8 cellular contexts compared by ENCODE assay signal in genomic region chr16:24979719-24980076, GRCh38. TPM values are rescaled to one million over a fixed set of nuclear protein-coding genes. Genes with fewer than 3 reads are reported as not detected.
DNase-seq lines count a peak whose midpoint lies in the region; ATAC-seq and TF ChIP-seq lines count a peak whose summit lies in the region.
"Not testable (repeated sequence)": the region's sequence is repeated elsewhere in the genome, so short reads cannot be mapped to it uniquely, and the experiment has no call there.

No MANE protein-coding gene starts in this region.

- not testable (repeated sequence) for TF ChIP-seq POLR2A in upper lobe of left lung (IDR thresholded peaks at IDR 0.05)

- not testable (repeated sequence) for H3K4me3 ChIP-seq in BLaER1 treated with 17β-estradiol and CSF1 and Interleukin-3, amounts not matched to agents 10 nM and 100 nM; endodermal cell (ENCODE audit: low read length)
- H3K4me3 ChIP-seq in OCI-LY1 (ENCODE audit: low read depth, low read length, poor library complexity, severe bottlenecking) (peak overlapping the region; percentile 8), left ventricle myocardium inferior (peak overlapping the region; percentile 53), upper lobe of left lung (peak overlapping the region in 2 of 4 donors; percentile 10 to 18)

- not testable (repeated sequence) for H3K79me2 ChIP-seq in OCI-LY1 (ENCODE audit: insufficient read depth, low read length)

- peaks cover 0 to 18% (median 9%) of the 10 kb centered on the region in 11 experiments; a peak in 9 of 22 replicates for H3K9me3 ChIP-seq in BLaER1 treated with 17β-estradiol and CSF1 and Interleukin-3, amounts not matched to agents 10 nM and 100 nM (replicated peaks in 1 of 11)
- H3K9me3 ChIP-seq in OCI-LY1 (ENCODE audit: low read length); endodermal cell (ENCODE audit: control insufficient read depth, low read length); left ventricle myocardium inferior (replicated peaks); upper lobe of left lung: not testable (repeated sequence)

- not testable (repeated sequence) for H3K9me2 ChIP-seq in OCI-LY1 (ENCODE audit: low read depth, low read length)

- H2AFZ ChIP-seq in OCI-LY1 (ENCODE audit: low read length) = not testable (repeated sequence)

- not testable (repeated sequence) for DNase-seq in endodermal cell; left ventricle myocardium inferior; naive B cell; stimulated activated effector memory CD8-positive, alpha-beta T cell treated with anti-CD3 and anti-CD28 coated beads, Interleukin-12 subunit alpha, Interleukin-12 subunit beta, amount 100 ng/mL, for 72 hours (ENCODE audit: low spot score in 2 of 2); upper lobe of left lung

- H3K4me1 Mint-ChIP-seq in activated T-helper 17 cell treated with anti-CD3 and anti-CD28 coated beads, Interleukin-2, amount 50 U/mL, for 72 hours = peaks cover 34% of the 10 kb centered on the region
- H3K4me1 Mint-ChIP-seq in endodermal cell (peaks cover 15% of the 10 kb centered on the region), naive B cell (peaks cover 66 to 97% (median 86%) of the 10 kb centered on the region in 3 donors)
- peaks cover 44% of the 10 kb centered on the region for H3K4me1 Mint-ChIP-seq in stimulated activated effector memory CD8-positive, alpha-beta T cell treated with anti-CD3 and anti-CD28 coated beads, Interleukin-12 subunit alpha, Interleukin-12 subunit beta, amount 100 ng/mL, for 72 hours

- H3F3A ChIP-seq in OCI-LY1 (ENCODE audit: insufficient read depth, low read length) = not testable (repeated sequence)

- H3K27ac ChIP-seq in BLaER1 treated with 17β-estradiol and CSF1 and Interleukin-3, amounts not matched to agents 10 nM and 100 nM; endodermal cell (ENCODE audit: low read depth, low read length): not testable (repeated sequence)
- H3K27ac ChIP-seq in OCI-LY1 (ENCODE audit: low read depth, low read length, poor library complexity, severe bottlenecking) = peak overlapping the region; percentile 76
- H3K27ac ChIP-seq in left ventricle myocardium inferior (replicated peaks) = peak overlapping the region; percentile 88
- H3K27ac ChIP-seq in upper lobe of left lung = peak overlapping the region; percentile 21 to 81 (median 71)

- H3K9me3 Mint-ChIP-seq in activated T-helper 17 cell treated with anti-CD3 and anti-CD28 coated beads, Interleukin-2, amount 50 U/mL, for 72 hours; endodermal cell; naive B cell; stimulated activated effector memory CD8-positive, alpha-beta T cell treated with anti-CD3 and anti-CD28 coated beads, Interleukin-12 subunit alpha, Interleukin-12 subunit beta, amount 100 ng/mL, for 72 hours: not testable (repeated sequence)

- H3K4me3 Mint-ChIP-seq in activated T-helper 17 cell treated with anti-CD3 and anti-CD28 coated beads, Interleukin-2, amount 50 U/mL, for 72 hours; endodermal cell; stimulated activated effector memory CD8-positive, alpha-beta T cell treated with anti-CD3 and anti-CD28 coated beads, Interleukin-12 subunit alpha, Interleukin-12 subunit beta, amount 100 ng/mL, for 72 hours: not testable (repeated sequence)
- H3K4me3 Mint-ChIP-seq in naive B cell = peak overlapping the region in 7 of 8 donors; percentile 26 to 86 (median 61)

- H3K4me1 ChIP-seq in BLaER1 treated with 17β-estradiol and CSF1 and Interleukin-3, amounts not matched to agents 10 nM and 100 nM = peaks cover 63 to 85% (median 75%) of the 10 kb centered on the region in 10 experiments
- H3K4me1 ChIP-seq in OCI-LY1 (ENCODE audit: insufficient read depth, low read length, severe bottlenecking) (peaks cover 52% of the 10 kb centered on the region), left ventricle myocardium inferior (peaks cover 91% of the 10 kb centered on the region), upper lobe of left lung (peaks cover 9 to 41% (median 39%) of the 10 kb centered on the region in 4 donors)
- not testable (repeated sequence) for H3K4me1 ChIP-seq in endodermal cell (ENCODE audit: control insufficient read depth, insufficient read depth, low read length)

- not testable (repeated sequence) for H3K27me3 ChIP-seq in BLaER1 treated with 17β-estradiol and CSF1 and Interleukin-3, amounts not matched to agents 10 nM and 100 nM; OCI-LY1 (ENCODE audit: insufficient read depth, low read length); endodermal cell (ENCODE audit: control insufficient read depth, insufficient read depth, low read length, poor library complexity, severe bottlenecking); left ventricle myocardium inferior (ENCODE audit: low read depth); upper lobe of left lung

- H3K27ac Mint-ChIP-seq in activated T-helper 17 cell treated with anti-CD3 and anti-CD28 coated beads, Interleukin-2, amount 50 U/mL, for 72 hours = peak overlapping the region; percentile 85
- H3K27ac Mint-ChIP-seq in endodermal cell = peak overlapping the region; percentile 12
- peak overlapping the region in 5 of 6 donors; percentile 13 to 95 (median 85) for H3K27ac Mint-ChIP-seq in naive B cell
- peak overlapping the region; percentile 76 for H3K27ac Mint-ChIP-seq in stimulated activated effector memory CD8-positive, alpha-beta T cell treated with anti-CD3 and anti-CD28 coated beads, Interleukin-12 subunit alpha, Interleukin-12 subunit beta, amount 100 ng/mL, for 72 hours

- ATAC-seq in activated T-helper 17 cell treated with anti-CD3 and anti-CD28 coated beads, Interleukin-2, amount 50 U/mL, for 72 hours (replicated peaks); naive B cell (ENCODE audit: low read depth in 2 of 2); stimulated activated effector memory CD8-positive, alpha-beta T cell treated with anti-CD3 and anti-CD28 coated beads, Interleukin-12 subunit alpha, Interleukin-12 subunit beta, amount 100 ng/mL, for 72 hours; upper lobe of left lung (ENCODE audit: low FRiP score in 2 of 2): not testable (repeated sequence)

- 91 to 96% methylated on average over 12 of the region's 12 CpGs for WGBS in endodermal cell (ENCODE audit: insufficient coverage in 1 of 2, insufficient read length in 1 of 2), 2 experiments
- WGBS in upper lobe of left lung, 2 donors = 65 to 67% methylated on average over 12 of the region's 12 CpGs

- not testable (repeated sequence) for H3K9ac ChIP-seq in BLaER1 treated with 17β-estradiol and CSF1 and Interleukin-3, amounts not matched to agents 10 nM and 100 nM; OCI-LY1 (ENCODE audit: low read length); endodermal cell (ENCODE audit: extremely low read depth, low read length, poor library complexity, severe bottlenecking)

- H3K4me2 ChIP-seq in BLaER1 treated with 17β-estradiol and CSF1 and Interleukin-3, amounts not matched to agents 10 nM and 100 nM = peak overlapping the region; percentile 39 to 82 (median 58); a peak in 20 of 22 replicates
- peak overlapping the region; percentile 49 for H3K4me2 ChIP-seq in OCI-LY1 (ENCODE audit: low read length)

- peaks cover 27 to 60% (median 42%) of the 10 kb centered on the region in 11 experiments for H3K36me3 ChIP-seq in BLaER1 treated with 17β-estradiol and CSF1 and Interleukin-3, amounts not matched to agents 10 nM and 100 nM
- not testable (repeated sequence) for H3K36me3 ChIP-seq in OCI-LY1 (ENCODE audit: insufficient read depth, low read length)
- peaks cover 26% of the 10 kb centered on the region for H3K36me3 ChIP-seq in endodermal cell (ENCODE audit: control insufficient read depth, insufficient read depth, low read length)
- peaks cover 23% of the 10 kb centered on the region for H3K36me3 ChIP-seq in left ventricle myocardium inferior
- peaks cover 4 to 26% (median 8%) of the 10 kb centered on the region in 4 donors for H3K36me3 ChIP-seq in upper lobe of left lung

- peaks cover 38% of the 10 kb centered on the region for H3K36me3 Mint-ChIP-seq in activated T-helper 17 cell treated with anti-CD3 and anti-CD28 coated beads, Interleukin-2, amount 50 U/mL, for 72 hours (ENCODE audit: low read depth)
- H3K36me3 Mint-ChIP-seq in endodermal cell (ENCODE audit: low read depth) = peaks cover 22% of the 10 kb centered on the region
- peaks cover 9 to 11% of the 10 kb centered on the region in 2 donors for H3K36me3 Mint-ChIP-seq in naive B cell
- peaks cover 31% of the 10 kb centered on the region for H3K36me3 Mint-ChIP-seq in stimulated activated effector memory CD8-positive, alpha-beta T cell treated with anti-CD3 and anti-CD28 coated beads, Interleukin-12 subunit alpha, Interleukin-12 subunit beta, amount 100 ng/mL, for 72 hours

- intact Hi-C loops in left ventricle myocardium inferior (cut with micrococcal nuclease) = not testable (repeated sequence)

- TF ChIP-seq CTCF in OCI-LY1 (IDR thresholded peaks at IDR 0.05; ENCODE audit: low read length); endodermal cell (conservative IDR thresholded peaks at IDR 0.05); left ventricle myocardium inferior (IDR thresholded peaks at IDR 0.05; ENCODE audit: borderline replicate concordance); upper lobe of left lung (IDR thresholded peaks at IDR 0.05): not testable (repeated sequence)

- TF ChIP-seq EP300 in upper lobe of left lung (IDR thresholded peaks at IDR 0.05) = not testable (repeated sequence)

- not testable (repeated sequence) for H3K27me3 Mint-ChIP-seq in activated T-helper 17 cell treated with anti-CD3 and anti-CD28 coated beads, Interleukin-2, amount 50 U/mL, for 72 hours; endodermal cell (ENCODE audit: insufficient read depth); naive B cell

- H4K20me1 ChIP-seq in BLaER1 treated with 17β-estradiol and CSF1 and Interleukin-3, amounts not matched to agents 10 nM and 100 nM = peaks cover 56 to 94% (median 76%) of the 10 kb centered on the region in 11 experiments
- not testable (repeated sequence) for H4K20me1 ChIP-seq in OCI-LY1 (ENCODE audit: insufficient read depth, low read length)

RNA-seq across cellular contexts. Expression of gene ARHGAP17, which starts 35.5 kb away (rescaled TPM):
- 10 to 100 TPM; 47.7 to 73.8 TPM for total RNA-seq in activated T-helper 17 cell treated with anti-CD3 and anti-CD28 coated beads, Interleukin-2, amount 50 U/mL, for 72 hours
- 100 to 1,000 TPM in 1 of 2 donors, 10 to 100 TPM in 1; 95.0 to 106 TPM for total RNA-seq in endodermal cell
- 59.0 TPM for polyA plus RNA-seq in endodermal cell (2013, experiment 1 of 2)
- 53.9 TPM for polyA plus RNA-seq in endodermal cell (2013, experiment 2 of 2)
- 53.7 TPM for total RNA-seq in left ventricle myocardium inferior
- 100 to 1,000 TPM in 4 of 6 donors, 10 to 100 TPM in 2; 90.5 to 200 (median 115) TPM for polyA plus RNA-seq in naive B cell (ENCODE audit: low read depth in 6 of 6)
- 10 to 100 TPM; 45.1 to 86.6 (median 54.6) TPM for total RNA-seq in upper lobe of left lung

Comparison
In these comparisons a context has a peak if more than half of its experiments do, and no peak if none do; other contexts are left out.
1. H3K27ac Mint-ChIP-seq: peak in every context shown above with its lines; median percentile 85 in activated T-helper 17 cell treated with anti-CD3 and anti-CD28 coated beads, Interleukin-2, amount 50 U/mL, for 72 hours; 85 in naive B cell; 76 in stimulated activated effector memory CD8-positive, alpha-beta T cell treated with anti-CD3 and anti-CD28 coated beads, Interleukin-12 subunit alpha, Interleukin-12 subunit beta, amount 100 ng/mL, for 72 hours; 12 in endodermal cell.